Comparison of ENCODE assay signal across 33 cellular contexts in genomic region chr2:129740504-129740903, GRCh38.
"Had no signal": no experiment of that assay in that cellular context is flagged by ENCODE, and none has a peak within 500 bp of the region (broad histone marks: within the 10 kb centered on the region; RNA-seq: fewer than 3 reads in every experiment).

No MANE protein-coding gene starts in this region.

- H3K4me1 ChIP-seq: ascending aorta had no signal

- H3K4me1 Mint-ChIP-seq: activated B cell treated with CpG ODN at 0.5 μM for 24 hours; activated CD4-positive, alpha-beta T cell treated with anti-CD3 and anti-CD28 coated beads, Interleukin-2, amount 10 ng/mL, durations not matched to agents 24 days and 14 days; activated CD8-positive, alpha-beta memory T cell treated with anti-CD3 and anti-CD28 coated beads, Interleukin-2, amount 10 ng/mL, durations not matched to agents 7 days and 5 days; activated naive CD4-positive, alpha-beta T cell treated with anti-CD3 and anti-CD28 coated beads, Interleukin-2, amount 50 U/mL, for 24 hours; activated naive CD8-positive, alpha-beta T cell treated with anti-CD3 and anti-CD28 coated beads, Interleukin-2, amount 10 ng/mL, durations not matched to agents 7 days and 5 days; activated naive CD8-positive, alpha-beta T cell treated with anti-CD3 and anti-CD28 coated beads, Interleukin-2, amount 50 U/mL, for 24 hours; brain had no signal

- H3K27me3 ChIP-seq: ascending aorta had no signal

- H3K4me3 ChIP-seq: ascending aorta had no signal

- ATAC-seq: activated CD8-positive, alpha-beta memory T cell treated with anti-CD3 and anti-CD28 coated beads, Interleukin-2, amount 10 ng/mL, durations not matched to agents 7 days and 5 days; activated CD8-positive, alpha-beta T cell treated with anti-CD3 and anti-CD28 coated beads for 36 hours; activated naive CD8-positive, alpha-beta T cell treated with anti-CD3 and anti-CD28 coated beads, Interleukin-2, amount 50 U/mL, for 24 hours had no signal

- H3K36me3 Mint-ChIP-seq: activated CD4-positive, alpha-beta memory T cell treated with anti-CD3 and anti-CD28 coated beads for 36 hours; activated CD8-positive, alpha-beta memory T cell treated with anti-CD3 and anti-CD28 coated beads, Interleukin-2, amount 10 ng/mL, durations not matched to agents 7 days and 5 days; activated naive CD4-positive, alpha-beta T cell treated with anti-CD3 and anti-CD28 coated beads, Interleukin-2, amount 50 U/mL, for 24 hours; activated naive CD8-positive, alpha-beta T cell; activated naive CD8-positive, alpha-beta T cell treated with anti-CD3 and anti-CD28 coated beads, Interleukin-2, amount 10 ng/mL, durations not matched to agents 7 days and 5 days; brain had no signal

- H3K36me3 ChIP-seq: ascending aorta had no signal

- H3K9me3 Mint-ChIP-seq: activated B cell treated with CpG ODN at 0.5 μM for 24 hours; activated CD4-positive, alpha-beta memory T cell treated with anti-CD3 and anti-CD28 coated beads for 36 hours; activated CD4-positive, alpha-beta T cell treated with anti-CD3 and anti-CD28 coated beads, Interleukin-2, amount 10 ng/mL, durations not matched to agents 24 days and 14 days; activated CD8-positive, alpha-beta T cell treated with anti-CD3 and anti-CD28 coated beads for 36 hours; activated naive CD4-positive, alpha-beta T cell treated with anti-CD3 and anti-CD28 coated beads, Interleukin-2, amount 50 U/mL, for 24 hours; activated naive CD8-positive, alpha-beta T cell treated with anti-CD3 and anti-CD28 coated beads, Interleukin-2, amount 10 ng/mL, durations not matched to agents 7 days and 5 days; activated naive CD8-positive, alpha-beta T cell treated with anti-CD3 and anti-CD28 coated beads, Interleukin-2, amount 50 U/mL, for 24 hours; activated T-cell treated with anti-CD3 and anti-CD28 coated beads, Interleukin-2, amount 50 U/mL, for 24 hours; activated T-helper 2 cell treated with anti-CD3 and anti-CD28 coated beads, Interferon-gamma antibody, Interleukin-2, Interleukin-4, amounts not matched to agents 10 μg/mL and 5 μg/mL and 100 μg/mL, durations not matched to agents 14 hours and 24 hours and 36 hours; brain; T-helper 1 cell treated with Interleukin-12 subunit alpha and Interleukin-12 subunit beta and Interleukin-4 antibody, amounts not matched to agents 30 μg/mL and 1 μg/mL, for 36 hours; T-helper 2 cell treated with Interferon-gamma antibody and Interleukin-4, amounts not matched to agents 5 μg/mL and 100 μg/mL, for 36 hours had no signal

- H3K9me3 ChIP-seq: ascending aorta had no signal

- H3K27ac ChIP-seq: ascending aorta, VCaP had no signal

- H3K27me3 Mint-ChIP-seq: activated B cell treated with CpG ODN at 0.5 μM for 24 hours; activated CD4-positive, alpha-beta memory T cell treated with anti-CD3 and anti-CD28 coated beads for 36 hours; activated CD4-positive, alpha-beta T cell treated with anti-CD3 and anti-CD28 coated beads, Interleukin-2, amount 10 ng/mL, durations not matched to agents 24 days and 14 days; activated CD8-positive, alpha-beta memory T cell treated with anti-CD3 and anti-CD28 coated beads, Interleukin-2, amount 10 ng/mL, durations not matched to agents 7 days and 5 days; activated CD8-positive, alpha-beta T cell treated with anti-CD3 and anti-CD28 coated beads for 36 hours; activated naive CD8-positive, alpha-beta T cell; activated naive CD8-positive, alpha-beta T cell treated with anti-CD3 and anti-CD28 coated beads, Interleukin-2, amount 10 ng/mL, durations not matched to agents 7 days and 5 days; brain had no signal

- DNase-seq: activated B cell treated with CpG ODN at 0.5 μM for 24 hours; activated CD4-positive, alpha-beta memory T cell treated with anti-CD3 and anti-CD28 coated beads for 36 hours; activated CD4-positive, alpha-beta T cell treated with anti-CD3 and anti-CD28 coated beads for 4 hours; activated CD4-positive, alpha-beta T cell treated with anti-CD3 and anti-CD28 coated beads, Interleukin-2, amount 10 ng/mL, durations not matched to agents 24 days and 14 days; activated CD4-positive, alpha-beta T cell treated with anti-CD3 and anti-CD28 coated beads, Interleukin-2, amount 50 U/mL, for 1 hour; activated CD4-positive, alpha-beta T cell treated with anti-CD3 and anti-CD28 coated beads, Interleukin-2, amount 50 U/mL, for 4 hours; activated CD4-positive, CD25-positive, alpha-beta regulatory T cell treated with anti-CD3 and anti-CD28 coated beads, Interleukin-2, amount 50 U/mL, for 72 hours; activated CD8-positive, alpha-beta memory T cell treated with anti-CD3 and anti-CD28 coated beads for 24 hours; activated CD8-positive, alpha-beta memory T cell treated with anti-CD3 and anti-CD28 coated beads, Interleukin-2, amount 50 U/mL, for 48 hours; activated CD8-positive, alpha-beta T cell treated with anti-CD3 and anti-CD28 coated beads for 36 hours; activated effector memory CD4-positive, alpha-beta T cell treated with Interleukin-2 at 50 U/mL for 16 hours; activated gamma-delta T cell; activated naive CD4-positive, alpha-beta T cell treated with Interleukin-2 at 50 U/mL for 16 hours; activated naive CD8-positive, alpha-beta T cell treated with anti-CD3 and anti-CD28 coated beads, Interleukin-2, amount 10 ng/mL, durations not matched to agents 7 days and 5 days; activated naive CD8-positive, alpha-beta T cell treated with anti-CD3 and anti-CD28 coated beads, Interleukin-2, amount 50 U/mL, for 24 hours; activated T-cell treated with anti-CD3 and anti-CD28 coated beads, Interleukin-2, amount 50 U/mL, for 24 hours; activated T-cell treated with anti-CD3 and anti-CD28 coated beads, Interleukin-2, amount 50 U/mL, for 48 hours; amygdala; anterior cingulate cortex; central memory CD4-positive, alpha-beta T cell; SW 1271; T-helper 1 cell; T-helper 2 cell; T-helper 9 cell had no signal

- H3K27ac Mint-ChIP-seq: activated B cell treated with CpG ODN at 0.5 μM for 24 hours; activated CD4-positive, alpha-beta memory T cell treated with anti-CD3 and anti-CD28 coated beads for 36 hours; activated CD4-positive, alpha-beta T cell treated with anti-CD3 and anti-CD28 coated beads, Interleukin-2, amount 10 ng/mL, durations not matched to agents 24 days and 14 days; activated CD8-positive, alpha-beta memory T cell treated with anti-CD3 and anti-CD28 coated beads, Interleukin-2, amount 10 ng/mL, durations not matched to agents 7 days and 5 days; activated CD8-positive, alpha-beta T cell treated with anti-CD3 and anti-CD28 coated beads for 36 hours; activated naive CD4-positive, alpha-beta T cell treated with anti-CD3 and anti-CD28 coated beads, Interleukin-2, amount 50 U/mL, for 24 hours; activated naive CD8-positive, alpha-beta T cell; activated naive CD8-positive, alpha-beta T cell treated with anti-CD3 and anti-CD28 coated beads, Interleukin-2, amount 10 ng/mL, durations not matched to agents 7 days and 5 days; activated naive CD8-positive, alpha-beta T cell treated with anti-CD3 and anti-CD28 coated beads, Interleukin-2, amount 50 U/mL, for 24 hours; activated T-cell treated with anti-CD3 and anti-CD28 coated beads, Interleukin-2, amount 50 U/mL, for 24 hours; activated T-helper 2 cell treated with anti-CD3 and anti-CD28 coated beads, Interferon-gamma antibody, Interleukin-2, Interleukin-4, amounts not matched to agents 10 μg/mL and 5 μg/mL and 100 μg/mL, durations not matched to agents 14 hours and 24 hours and 36 hours; T-helper 1 cell treated with Interleukin-12 subunit alpha and Interleukin-12 subunit beta and Interleukin-4 antibody, amounts not matched to agents 30 μg/mL and 1 μg/mL, for 36 hours; T-helper 2 cell treated with Interferon-gamma antibody and Interleukin-4, amounts not matched to agents 5 μg/mL and 100 μg/mL, for 36 hours had no signal

- H3K4me3 Mint-ChIP-seq: activated B cell treated with CpG ODN at 0.5 μM for 24 hours; activated CD4-positive, alpha-beta memory T cell treated with anti-CD3 and anti-CD28 coated beads for 36 hours; activated CD4-positive, alpha-beta T cell treated with anti-CD3 and anti-CD28 coated beads, Interleukin-2, amount 10 ng/mL, durations not matched to agents 24 days and 14 days; activated CD8-positive, alpha-beta memory T cell treated with anti-CD3 and anti-CD28 coated beads, Interleukin-2, amount 10 ng/mL, durations not matched to agents 7 days and 5 days; activated CD8-positive, alpha-beta T cell treated with anti-CD3 and anti-CD28 coated beads for 36 hours; activated naive CD4-positive, alpha-beta T cell treated with anti-CD3 and anti-CD28 coated beads, Interleukin-2, amount 50 U/mL, for 24 hours; activated naive CD8-positive, alpha-beta T cell; activated naive CD8-positive, alpha-beta T cell treated with anti-CD3 and anti-CD28 coated beads, Interleukin-2, amount 10 ng/mL, durations not matched to agents 7 days and 5 days; activated naive CD8-positive, alpha-beta T cell treated with anti-CD3 and anti-CD28 coated beads, Interleukin-2, amount 50 U/mL, for 24 hours; activated T-cell treated with anti-CD3 and anti-CD28 coated beads, Interleukin-2, amount 50 U/mL, for 24 hours; brain; T-helper 1 cell treated with Interleukin-12 subunit alpha and Interleukin-12 subunit beta and Interleukin-4 antibody, amounts not matched to agents 30 μg/mL and 1 μg/mL, for 36 hours; T-helper 2 cell treated with Interferon-gamma antibody and Interleukin-4, amounts not matched to agents 5 μg/mL and 100 μg/mL, for 36 hours had no signal
